1 cellular context compared by ENCODE assay signal in the genomic region with DNA sequence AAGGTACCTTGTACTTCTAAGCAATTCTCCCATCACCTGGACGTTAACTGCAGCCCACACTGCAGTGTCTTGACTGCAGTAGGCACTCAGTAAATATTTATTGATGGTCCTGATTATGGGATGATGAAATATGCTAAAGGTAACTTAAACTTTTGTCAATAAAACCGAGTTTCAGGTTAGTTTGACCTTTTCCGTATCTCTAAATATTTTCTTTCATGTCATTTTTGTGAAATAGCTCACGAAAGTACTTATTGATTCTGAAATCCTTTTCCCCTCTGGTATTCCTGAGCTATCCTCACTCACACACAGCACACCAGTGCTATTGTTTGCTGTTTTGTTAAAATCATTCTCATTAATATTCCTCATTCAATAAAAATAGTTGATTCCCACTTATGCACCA.
A peak's percentile ranks its signal among the peaks of the same experiment; 100 is the strongest.
TF ChIP-seq lines count a peak whose summit lies in the region.

No MANE protein-coding gene starts in this region.

TF ChIP-seq in HepG2, 621 proteins besides CTCF, POLR2A, EP300 and RAD21 (continued from another document and continues in another):
- no peak; the same call in 1 of the 2 replicates for TF ChIP-seq ZNF556 (CRISPR knock-in tag; IDR thresholded peaks at IDR 0.05; ENCODE audit: borderline replicate concordance)
- TF ChIP-seq U2AF1 (optimal IDR thresholded peaks at IDR 0.05; ENCODE audit: low read depth, low read length): no peak
- TF ChIP-seq, protein P1, sequence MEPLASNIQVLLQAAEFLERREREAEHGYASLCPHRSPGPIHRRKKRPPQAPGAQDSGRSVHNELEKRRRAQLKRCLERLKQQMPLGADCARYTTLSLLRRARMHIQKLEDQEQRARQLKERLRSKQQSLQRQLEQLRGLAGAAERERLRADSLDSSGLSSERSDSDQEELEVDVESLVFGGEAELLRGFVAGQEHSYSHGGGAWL (CRISPR knock-in tag; IDR thresholded peaks at IDR 0.05): no peak
- TF ChIP-seq REST (IDR thresholded peaks at IDR 0.05; ENCODE audit: borderline replicate concordance in 1 of 2, low read depth in 1 of 2, low read length in 2 of 2): 0 out of 4 replicates have a peak, but pooled peaks of 1 of the 2 experiments have one; percentile 30
- TF ChIP-seq ZNF782 (CRISPR knock-in tag; IDR thresholded peaks at IDR 0.05; ENCODE audit: borderline replicate concordance): no peak
- no peak for TF ChIP-seq ZNF781 (CRISPR knock-in tag; IDR thresholded peaks at IDR 0.05; ENCODE audit: borderline replicate concordance, not compliant biosample characterization)
- TF ChIP-seq ZNF234 (CRISPR knock-in tag; conservative IDR thresholded peaks at IDR 0.05): no peak
- TF ChIP-seq PRDM15 (CRISPR knock-in tag; IDR thresholded peaks at IDR 0.05): no peak
- TF ChIP-seq ZSCAN12 (CRISPR knock-in tag; IDR thresholded peaks at IDR 0.05): no peak
- no peak for TF ChIP-seq ZNF367 (CRISPR knock-in tag; IDR thresholded peaks at IDR 0.05; ENCODE audit: borderline replicate concordance)
- peak; percentile 94; the same call in 1 of the 2 replicates for TF ChIP-seq MIER3 (CRISPR knock-in tag; IDR thresholded peaks at IDR 0.05; ENCODE audit: borderline replicate concordance)
- TF ChIP-seq AHR (CRISPR knock-in tag; IDR thresholded peaks at IDR 0.05): no peak
- TF ChIP-seq RFXANK (CRISPR knock-in tag; IDR thresholded peaks at IDR 0.05): no peak
- TF ChIP-seq RNF2 (conservative IDR thresholded peaks at IDR 0.05; ENCODE audit: low read depth): no peak
- peak; percentile 55; the same call in 1 of the 2 replicates for TF ChIP-seq RXRA (CRISPR knock-in tag; IDR thresholded peaks at IDR 0.05)
- TF ChIP-seq THAP11 (CRISPR knock-in tag; IDR thresholded peaks at IDR 0.05): peak; percentile 81
- peak; percentile 68; the same call in 1 of the 2 replicates for TF ChIP-seq ZMAT3 (CRISPR knock-in tag; conservative IDR thresholded peaks at IDR 0.05)
- TF ChIP-seq ZBTB21 (CRISPR knock-in tag; IDR thresholded peaks at IDR 0.05): no peak
- no peak for TF ChIP-seq ZNF839 (CRISPR knock-in tag; IDR thresholded peaks at IDR 0.05; ENCODE audit: borderline replicate concordance)
- TF ChIP-seq, protein P2, sequence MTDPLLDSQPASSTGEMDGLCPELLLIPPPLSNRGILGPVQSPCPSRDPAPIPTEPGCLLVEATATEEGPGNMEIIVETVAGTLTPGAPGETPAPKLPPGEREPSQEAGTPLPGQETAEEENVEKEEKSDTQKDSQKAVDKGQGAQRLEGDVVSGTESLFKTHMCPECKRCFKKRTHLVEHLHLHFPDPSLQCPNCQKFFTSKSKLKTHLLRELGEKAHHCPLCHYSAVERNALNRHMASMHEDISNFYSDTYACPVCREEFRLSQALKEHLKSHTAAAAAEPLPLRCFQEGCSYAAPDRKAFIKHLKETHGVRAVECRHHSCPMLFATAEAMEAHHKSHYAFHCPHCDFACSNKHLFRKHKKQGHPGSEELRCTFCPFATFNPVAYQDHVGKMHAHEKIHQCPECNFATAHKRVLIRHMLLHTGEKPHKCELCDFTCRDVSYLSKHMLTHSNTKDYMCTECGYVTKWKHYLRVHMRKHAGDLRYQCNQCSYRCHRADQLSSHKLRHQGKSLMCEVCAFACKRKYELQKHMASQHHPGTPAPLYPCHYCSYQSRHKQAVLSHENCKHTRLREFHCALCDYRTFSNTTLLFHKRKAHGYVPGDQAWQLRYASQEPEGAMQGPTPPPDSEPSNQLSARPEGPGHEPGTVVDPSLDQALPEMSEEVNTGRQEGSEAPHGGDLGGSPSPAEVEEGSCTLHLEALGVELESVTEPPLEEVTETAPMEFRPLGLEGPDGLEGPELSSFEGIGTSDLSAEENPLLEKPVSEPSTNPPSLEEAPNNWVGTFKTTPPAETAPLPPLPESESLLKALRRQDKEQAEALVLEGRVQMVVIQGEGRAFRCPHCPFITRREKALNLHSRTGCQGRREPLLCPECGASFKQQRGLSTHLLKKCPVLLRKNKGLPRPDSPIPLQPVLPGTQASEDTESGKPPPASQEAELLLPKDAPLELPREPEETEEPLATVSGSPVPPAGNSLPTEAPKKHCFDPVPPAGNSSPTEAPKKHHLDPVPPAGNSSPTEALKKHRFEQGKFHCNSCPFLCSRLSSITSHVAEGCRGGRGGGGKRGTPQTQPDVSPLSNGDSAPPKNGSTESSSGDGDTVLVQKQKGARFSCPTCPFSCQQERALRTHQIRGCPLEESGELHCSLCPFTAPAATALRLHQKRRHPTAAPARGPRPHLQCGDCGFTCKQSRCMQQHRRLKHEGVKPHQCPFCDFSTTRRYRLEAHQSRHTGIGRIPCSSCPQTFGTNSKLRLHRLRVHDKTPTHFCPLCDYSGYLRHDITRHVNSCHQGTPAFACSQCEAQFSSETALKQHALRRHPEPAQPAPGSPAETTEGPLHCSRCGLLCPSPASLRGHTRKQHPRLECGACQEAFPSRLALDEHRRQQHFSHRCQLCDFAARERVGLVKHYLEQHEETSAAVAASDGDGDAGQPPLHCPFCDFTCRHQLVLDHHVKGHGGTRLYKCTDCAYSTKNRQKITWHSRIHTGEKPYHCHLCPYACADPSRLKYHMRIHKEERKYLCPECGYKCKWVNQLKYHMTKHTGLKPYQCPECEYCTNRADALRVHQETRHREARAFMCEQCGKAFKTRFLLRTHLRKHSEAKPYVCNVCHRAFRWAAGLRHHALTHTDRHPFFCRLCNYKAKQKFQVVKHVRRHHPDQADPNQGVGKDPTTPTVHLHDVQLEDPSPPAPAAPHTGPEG (CRISPR knock-in tag; IDR thresholded peaks at IDR 0.05): no peak
- no peak for TF ChIP-seq MYNN (CRISPR knock-in tag; IDR thresholded peaks at IDR 0.05; ENCODE audit: low read depth)
- peak; percentile 86; the same call in 1 of the 2 replicates for TF ChIP-seq GATA4 (IDR thresholded peaks at IDR 0.05; ENCODE audit: borderline replicate concordance, low read depth)
- TF ChIP-seq, protein P3, sequence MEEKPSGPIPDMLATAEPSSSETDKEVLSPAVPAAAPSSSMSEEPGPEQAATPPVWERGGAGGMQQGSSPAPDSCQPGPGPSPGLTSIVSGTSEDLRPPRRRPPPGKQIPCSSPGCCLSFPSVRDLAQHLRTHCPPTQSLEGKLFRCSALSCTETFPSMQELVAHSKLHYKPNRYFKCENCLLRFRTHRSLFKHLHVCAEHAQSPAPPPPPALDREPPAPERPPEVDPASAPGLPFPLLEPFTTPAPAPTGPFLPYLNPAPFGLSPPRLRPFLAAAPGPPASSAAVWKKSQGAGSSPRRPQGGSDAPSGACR (CRISPR knock-in tag; IDR thresholded peaks at IDR 0.05): no peak
- TF ChIP-seq ZC3H13 (CRISPR knock-in tag; IDR thresholded peaks at IDR 0.05): no peak
- TF ChIP-seq TGIF2 (CRISPR knock-in tag; IDR thresholded peaks at IDR 0.05): peak; percentile 63
- TF ChIP-seq, protein P4, sequence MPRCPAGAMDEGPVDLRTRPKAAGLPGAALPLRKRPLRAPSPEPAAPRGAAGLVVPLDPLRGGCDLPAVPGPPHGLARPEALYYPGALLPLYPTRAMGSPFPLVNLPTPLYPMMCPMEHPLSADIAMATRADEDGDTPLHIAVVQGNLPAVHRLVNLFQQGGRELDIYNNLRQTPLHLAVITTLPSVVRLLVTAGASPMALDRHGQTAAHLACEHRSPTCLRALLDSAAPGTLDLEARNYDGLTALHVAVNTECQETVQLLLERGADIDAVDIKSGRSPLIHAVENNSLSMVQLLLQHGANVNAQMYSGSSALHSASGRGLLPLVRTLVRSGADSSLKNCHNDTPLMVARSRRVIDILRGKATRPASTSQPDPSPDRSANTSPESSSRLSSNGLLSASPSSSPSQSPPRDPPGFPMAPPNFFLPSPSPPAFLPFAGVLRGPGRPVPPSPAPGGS (CRISPR knock-in tag; IDR thresholded peaks at IDR 0.05): no peak
- 0 out of 2 replicates have a peak, but pooled peaks have one; percentile 48 for TF ChIP-seq GATAD1 (CRISPR knock-in tag; IDR thresholded peaks at IDR 0.05)
- TF ChIP-seq, protein P5, sequence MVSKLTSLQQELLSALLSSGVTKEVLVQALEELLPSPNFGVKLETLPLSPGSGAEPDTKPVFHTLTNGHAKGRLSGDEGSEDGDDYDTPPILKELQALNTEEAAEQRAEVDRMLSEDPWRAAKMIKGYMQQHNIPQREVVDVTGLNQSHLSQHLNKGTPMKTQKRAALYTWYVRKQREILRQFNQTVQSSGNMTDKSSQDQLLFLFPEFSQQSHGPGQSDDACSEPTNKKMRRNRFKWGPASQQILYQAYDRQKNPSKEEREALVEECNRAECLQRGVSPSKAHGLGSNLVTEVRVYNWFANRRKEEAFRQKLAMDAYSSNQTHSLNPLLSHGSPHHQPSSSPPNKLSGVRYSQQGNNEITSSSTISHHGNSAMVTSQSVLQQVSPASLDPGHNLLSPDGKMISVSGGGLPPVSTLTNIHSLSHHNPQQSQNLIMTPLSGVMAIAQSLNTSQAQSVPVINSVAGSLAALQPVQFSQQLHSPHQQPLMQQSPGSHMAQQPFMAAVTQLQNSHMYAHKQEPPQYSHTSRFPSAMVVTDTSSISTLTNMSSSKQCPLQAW (CRISPR knock-in tag; IDR thresholded peaks at IDR 0.05): no peak
- TF ChIP-seq XBP1 (CRISPR knock-in tag; IDR thresholded peaks at IDR 0.05): no peak
- TF ChIP-seq TRIM24 (CRISPR knock-in tag; IDR thresholded peaks at IDR 0.05): no peak
- no peak for TF ChIP-seq ZNF619 (CRISPR knock-in tag; IDR thresholded peaks at IDR 0.05)
- no peak for TF ChIP-seq PAWR (CRISPR knock-in tag; IDR thresholded peaks at IDR 0.05; ENCODE audit: borderline replicate concordance)
- no peak for TF ChIP-seq ZNF7 (CRISPR knock-in tag; IDR thresholded peaks at IDR 0.05)
- TF ChIP-seq NFRKB (IDR thresholded peaks at IDR 0.05): no peak
- no peak for TF ChIP-seq MTA3 (CRISPR knock-in tag; IDR thresholded peaks at IDR 0.05)
- TF ChIP-seq, protein P6, sequence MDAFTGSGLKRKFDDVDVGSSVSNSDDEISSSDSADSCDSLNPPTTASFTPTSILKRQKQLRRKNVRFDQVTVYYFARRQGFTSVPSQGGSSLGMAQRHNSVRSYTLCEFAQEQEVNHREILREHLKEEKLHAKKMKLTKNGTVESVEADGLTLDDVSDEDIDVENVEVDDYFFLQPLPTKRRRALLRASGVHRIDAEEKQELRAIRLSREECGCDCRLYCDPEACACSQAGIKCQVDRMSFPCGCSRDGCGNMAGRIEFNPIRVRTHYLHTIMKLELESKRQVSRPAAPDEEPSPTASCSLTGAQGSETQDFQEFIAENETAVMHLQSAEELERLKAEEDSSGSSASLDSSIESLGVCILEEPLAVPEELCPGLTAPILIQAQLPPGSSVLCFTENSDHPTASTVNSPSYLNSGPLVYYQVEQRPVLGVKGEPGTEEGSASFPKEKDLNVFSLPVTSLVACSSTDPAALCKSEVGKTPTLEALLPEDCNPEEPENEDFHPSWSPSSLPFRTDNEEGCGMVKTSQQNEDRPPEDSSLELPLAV (CRISPR knock-in tag; conservative IDR thresholded peaks at IDR 0.05; ENCODE audit: low read depth): no peak
- TF ChIP-seq HNRNPL (IDR thresholded peaks at IDR 0.05; ENCODE audit: low read depth, low read length): no peak
- TF ChIP-seq, protein P7, sequence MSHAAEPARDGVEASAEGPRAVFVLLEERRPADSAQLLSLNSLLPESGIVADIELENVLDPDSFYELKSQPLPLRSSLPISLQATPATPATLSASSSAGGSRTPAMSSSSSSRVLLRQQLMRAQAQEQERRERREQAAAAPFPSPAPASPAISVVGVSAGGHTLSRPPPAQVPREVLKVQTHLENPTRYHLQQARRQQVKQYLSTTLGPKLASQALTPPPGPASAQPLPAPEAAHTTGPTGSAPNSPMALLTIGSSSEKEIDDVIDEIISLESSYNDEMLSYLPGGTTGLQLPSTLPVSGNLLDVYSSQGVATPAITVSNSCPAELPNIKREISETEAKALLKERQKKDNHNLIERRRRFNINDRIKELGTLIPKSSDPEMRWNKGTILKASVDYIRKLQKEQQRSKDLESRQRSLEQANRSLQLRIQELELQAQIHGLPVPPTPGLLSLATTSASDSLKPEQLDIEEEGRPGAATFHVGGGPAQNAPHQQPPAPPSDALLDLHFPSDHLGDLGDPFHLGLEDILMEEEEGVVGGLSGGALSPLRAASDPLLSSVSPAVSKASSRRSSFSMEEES (CRISPR knock-in tag; IDR thresholded peaks at IDR 0.05): peak; percentile 71; the same call in 1 of the 2 replicates
- peak; percentile 30; the same call in 1 of the 2 replicates for TF ChIP-seq ZMYM3 (CRISPR knock-in tag; IDR thresholded peaks at IDR 0.05)
